10 cellular contexts compared by ENCODE assay signal in genomic region chr16:67311607-67312449, GRCh38. TPM values are rescaled to one million over a fixed set of nuclear protein-coding genes. Genes with fewer than 3 reads are reported as not detected.
DNase-seq lines count a peak whose midpoint lies in the region; ATAC-seq, FAIRE-seq and TF ChIP-seq lines count a peak whose summit lies in the region.
"Had no signal": no experiment of that assay in that cellular context is flagged by ENCODE, and none has a peak within 500 bp of the region (broad histone marks: within the 10 kb centered on the region; RNA-seq: fewer than 3 reads in every experiment).

No MANE protein-coding gene starts in this region.

- H3K27ac ChIP-seq in OCI-LY3 (ENCODE audit: low read length), result peak overlapping the region; percentile 67
- H3K27ac ChIP-seq in stomach, result peak overlapping the region; percentile 18 to 70 (median 50)

- peaks cover 4% of the 10 kb centered on the region for H3K27me3 Mint-ChIP-seq in mesothelial cell of epicardium (ENCODE audit: low read depth)

- H3K4me1 Mint-ChIP-seq in mesothelial cell of epicardium, result peaks cover 12% of the 10 kb centered on the region
- H3K4me1 Mint-ChIP-seq: natural killer cell had no signal

- no peak for TF ChIP-seq POLR2A in H54 (IDR thresholded peaks at IDR 0.05; ENCODE audit: low read depth, low read length)
- TF ChIP-seq POLR2A in stomach (IDR thresholded peaks at IDR 0.05), result no peak

- H3K27me3 ChIP-seq in OCI-LY3 (ENCODE audit: low read depth, low read length) (no peaks in the 10 kb centered on the region), adipocyte (replicated peaks; ENCODE audit: control insufficient read depth, insufficient read depth, low read length) (no peaks in the 10 kb centered on the region), stomach (no peaks in the 10 kb centered on the region)

- WGBS in stomach, 5 donors, result 45 to 59% (median 51%) methylated on average over 5 of the region's 5 CpGs

- H3K9me3 Mint-ChIP-seq in mesothelial cell of epicardium, result no peaks in the 10 kb centered on the region
- H3K9me3 Mint-ChIP-seq: IgD-negative memory B cell, natural killer cell had no signal

- no peaks in the 10 kb centered on the region for H3K36me3 Mint-ChIP-seq in mesothelial cell of epicardium
- H3K36me3 Mint-ChIP-seq: natural killer cell had no signal

- no peak for TF ChIP-seq CTCF in OCI-LY3 (IDR thresholded peaks at IDR 0.05; ENCODE audit: low read depth, low read length)
- TF ChIP-seq CTCF in mesothelial cell of epicardium (IDR thresholded peaks at IDR 0.05; ENCODE audit: unreplicated experiment), result no peak
- TF ChIP-seq CTCF in stomach (IDR thresholded peaks at IDR 0.05), result no peak

- H3K4me2 ChIP-seq in OCI-LY3 (ENCODE audit: low read length), result peak overlapping the region; percentile 63

- no peak overlapping the region for H3K4me3 Mint-ChIP-seq in mesothelial cell of epicardium
- H3K4me3 Mint-ChIP-seq: IgD-negative memory B cell, natural killer cell had no signal

- ATAC-seq in HG03139 (IDR thresholded peaks at IDR 0.05; ENCODE audit: unreplicated experiment), result no peak

- peak overlapping the region; percentile 21; the same call in 1 of the 2 replicates for H3K4me3 ChIP-seq in OCI-LY3 (ENCODE audit: low read length)
- no peak overlapping the region for H3K4me3 ChIP-seq in adipocyte (ENCODE audit: low read length)
- H3K4me3 ChIP-seq in stomach, result no peak overlapping the region

- H3K27ac Mint-ChIP-seq in mesothelial cell of epicardium, result peak overlapping the region; percentile 68
- H3K27ac Mint-ChIP-seq: IgD-negative memory B cell, natural killer cell had no signal

- DNase-seq in GM03348 (ENCODE audit: low spot score) (peak; percentile 93), H54 (ENCODE audit: insufficient read length, low spot score) (peak; percentile 95), adipocyte (ENCODE audit: low read depth) (peak; percentile 92), mesothelial cell of epicardium (ENCODE audit: low spot score in 2 of 2, unreplicated experiment in 2 of 2) (no peak), stomach (no peak), NCI-H2081 (lab: John Stamatoyannopoulos, UW) (no peak)
- DNase-seq: natural killer cell had no signal

- peak overlapping the region; percentile 27; the same call in 1 of the 2 replicates for H3K9ac ChIP-seq in OCI-LY3 (ENCODE audit: low read length)
- H3K9ac ChIP-seq in adipocyte (ENCODE audit: low read length), result no peak overlapping the region

- H3K36me3 ChIP-seq in OCI-LY3 (replicated peaks; ENCODE audit: low read depth, low read length) (no peaks in the 10 kb centered on the region), adipocyte (ENCODE audit: control insufficient read depth, insufficient read depth, low read length, severe bottlenecking) (no peaks in the 10 kb centered on the region), stomach (no peaks in the 10 kb centered on the region)

- H3K4me1 ChIP-seq in OCI-LY3 (ENCODE audit: low read length) (peaks cover 44% of the 10 kb centered on the region), adipocyte (ENCODE audit: control insufficient read depth, insufficient read depth, low read length) (peaks cover 12% of the 10 kb centered on the region), stomach (peaks cover 0 to 4% (median 0%) of the 10 kb centered on the region in 4 donors)

- TF ChIP-seq EP300 in stomach (IDR thresholded peaks at IDR 0.05), result no peak

- peak; percentile 98 for FAIRE-seq in H54 (lab: Jason Lieb, UNC)

- H2AFZ ChIP-seq in OCI-LY3 (ENCODE audit: low read depth, low read length), result no peak overlapping the region

- no peaks in the 10 kb centered on the region for H3K9me3 ChIP-seq in OCI-LY3 (ENCODE audit: insufficient read depth, low read length)
- H3K9me3 ChIP-seq in adipocyte (ENCODE audit: control insufficient read depth, low read length), result no peaks in the 10 kb centered on the region
- no peaks in the 10 kb centered on the region for H3K9me3 ChIP-seq in stomach

- intact Hi-C loops in stomach (cut with DNase I; ENCODE audit: low total_unique reads), result no loop called here

- H4K20me1 ChIP-seq in OCI-LY3 (ENCODE audit: insufficient read depth, low read length), result no peaks in the 10 kb centered on the region

- H3K79me2 ChIP-seq in OCI-LY3 (ENCODE audit: low read length), result 0 out of 2 replicates have a peak, but pooled peaks cover 3% of the 10 kb centered on the region

RNA-seq across cellular contexts. Expression of gene KCTD19, which starts 14.7 kb away (rescaled TPM):
- total RNA-seq in mesothelial cell of epicardium (0.52 to 1.1 TPM (median 0.84 TPM) in 3 replicates), stomach (1 to 10 TPM in 2 of 5 donors, not detected in 3; 2.2 to 3.3 TPM)
- polyA plus RNA-seq in stomach, result under 1 TPM in 1 of 3 donors, not detected in 2; 0.03 TPM
- total RNA-seq: natural killer cell had no signal
- polyA plus RNA-seq: IgD-negative memory B cell had no signal

RNA-seq across cellular contexts. Expression of gene LRRC36, which starts 14.8 kb away (rescaled TPM):
- total RNA-seq in mesothelial cell of epicardium (0.20 to 0.55 TPM (median 0.36 TPM) in 3 replicates), stomach (10 to 100 TPM in 1 of 5 donors, under 1 TPM in 1, not detected in 3; 0.73 to 33.0 TPM)
- polyA plus RNA-seq in stomach, result 1 to 10 TPM in 1 of 3 donors, under 1 TPM in 1, not detected in 1; 0.37 to 1.2 TPM
- total RNA-seq: natural killer cell had no signal
- polyA plus RNA-seq: IgD-negative memory B cell had no signal

RNA-seq across cellular contexts. Expression of gene PLEKHG4, which starts 32.5 kb away (rescaled TPM):
- total RNA-seq in mesothelial cell of epicardium, result 13.4 to 15.5 TPM (median 15.4 TPM) in 3 replicates
- 10 to 100 TPM in 2 of 5 donors, 1 to 10 TPM in 3; 2.3 to 57.1 (median 8.1) TPM for total RNA-seq in stomach
- 1 to 10 TPM; 2.5 to 10.0 (median 3.1) TPM for polyA plus RNA-seq in stomach

Comparison
In these comparisons a context has a peak if more than half of its experiments do, and no peak if none do; other contexts are left out.
1. DNase-seq: peak in GM03348 (single experiment), H54 (single experiment) and adipocyte (single experiment); none in mesothelial cell of epicardium (0 of 2), stomach (single experiment) and NCI-H2081 (0 of 2).